In genomic region chr10:25028711-25029110, GRCh38 we compare ENCODE assay signal across 22 cellular contexts. TPM values are rescaled to one million over a fixed set of nuclear protein-coding genes. Genes with fewer than 3 reads are reported as not detected.
"Had no signal": no experiment of that assay in that cellular context is flagged by ENCODE, and none has a peak within 500 bp of the region (broad histone marks: within the 10 kb centered on the region; RNA-seq: fewer than 3 reads in every experiment).

No MANE protein-coding gene starts in this region.

- H3K9ac ChIP-seq: parathyroid adenoma had no signal

- H3K4me3 ChIP-seq: coronary artery, hepatocyte, lower lobe of right lung, sigmoid colon, spleen, testis had no signal

- H3K4me1 ChIP-seq: parathyroid adenoma, sigmoid colon, testis had no signal

- H3K9me3 ChIP-seq: lower lobe of right lung, sigmoid colon, testis had no signal

- H3K4me2 ChIP-seq: hepatocyte had no signal

- H3K79me2 ChIP-seq: hepatocyte, parathyroid adenoma had no signal

- FAIRE-seq: endometrium, TTC549 had no signal

- H3K27ac ChIP-seq: coronary artery, hepatocyte, lower lobe of right lung, parathyroid adenoma, sigmoid colon, spleen, testis had no signal

- DNase-seq: activated CD4-positive, alpha-beta memory T cell treated with anti-CD3 and anti-CD28 coated beads for 36 hours; activated CD4-positive, alpha-beta T cell treated with anti-CD3 and anti-CD28 coated beads for 4 hours; activated naive CD4-positive, alpha-beta T cell treated with Interleukin-2 at 50 U/mL for 16 hours; activated naive CD8-positive, alpha-beta T cell treated with anti-CD3 and anti-CD28 coated beads, Interleukin-2, amount 10 ng/mL, durations not matched to agents 7 days and 5 days; activated T-cell treated with anti-CD3 and anti-CD28 coated beads for 4 hours; amygdala; left colon; lower lobe of right lung; natural killer cell; sigmoid colon; spleen; stimulated activated CD4-positive, alpha-beta T cell treated with anti-CD3 and anti-CD28 coated beads, Interleukin-4, amount 100 ng/mL, for 4 hours; testis had no signal

- ATAC-seq: esophagus mucosa; left colon; lower lobe of right lung; natural killer cell; stimulated activated memory B cell treated with anti-CD40 and anti-IgM and Interleukin-4, amounts not matched to agents 10 μg/mL and 1 μg/mL and 100 μg/mL, for 72 hours; WTC11 had no signal

- H3K36me3 ChIP-seq: lower lobe of right lung, sigmoid colon, spleen had no signal

- H2AFZ ChIP-seq: hepatocyte, parathyroid adenoma had no signal

- H3K27me3 ChIP-seq: hepatocyte, sigmoid colon, spleen, testis had no signal

RNA-seq across cellular contexts. Expression of gene ENKUR, which starts 12.8 kb away (rescaled TPM):
- total RNA-seq: activated CD4-positive, alpha-beta memory T cell treated with anti-CD3 and anti-CD28 coated beads for 36 hours; activated naive CD8-positive, alpha-beta T cell treated with anti-CD3 and anti-CD28 coated beads, Interleukin-2, amount 10 ng/mL, durations not matched to agents 7 days and 5 days; activated T-helper 2 cell treated with anti-CD3 and anti-CD28 coated beads, Interferon-gamma antibody, Interleukin-2, Interleukin-4, amounts not matched to agents 10 μg/mL and 5 μg/mL and 100 μg/mL, durations not matched to agents 14 hours and 24 hours and 36 hours; esophagus mucosa; sigmoid colon; WTC11 had no signal
